Comparison of ENCODE assay signal across 32 cellular contexts in the genomic region with DNA sequence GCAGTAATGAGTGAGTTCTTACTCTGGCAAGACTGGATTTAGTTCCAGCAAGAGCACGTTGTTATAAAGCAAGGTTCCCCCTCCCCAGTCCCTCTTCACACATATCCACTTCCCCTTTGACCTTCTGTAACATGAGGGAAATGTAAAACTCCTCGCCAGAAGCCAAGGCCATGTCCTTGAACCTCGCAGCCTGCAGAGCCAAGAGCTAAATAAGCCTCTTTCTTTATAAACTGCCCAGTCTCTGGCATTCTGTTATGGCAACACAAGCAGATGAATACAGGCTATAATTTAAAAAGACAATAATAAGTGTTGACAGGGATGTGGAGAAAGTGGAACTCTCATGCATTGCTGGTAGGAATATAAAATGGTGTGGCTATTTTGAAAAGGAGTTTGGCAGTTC.
"Had no signal": no experiment of that assay in that cellular context is flagged by ENCODE, and none has a peak within 500 bp of the region (broad histone marks: within the 10 kb centered on the region; RNA-seq: fewer than 3 reads in every experiment).

No MANE protein-coding gene starts in this region.

- FAIRE-seq: colon, TTC549 had no signal

- H3K9me3 ChIP-seq: body of pancreas, gastrocnemius medialis had no signal

- ATAC-seq: activated CD4-positive, CD25-positive, alpha-beta regulatory T cell treated with anti-CD3 and anti-CD28 coated beads, Interleukin-2, amount 50 U/mL, for 24 hours; activated CD8-positive, alpha-beta T cell treated with anti-CD3 and anti-CD28 coated beads for 36 hours; activated naive CD8-positive, alpha-beta T cell treated with anti-CD3 and anti-CD28 coated beads, Interleukin-2, amount 50 U/mL, for 24 hours; body of pancreas; effector memory CD8-positive, alpha-beta T cell; foreskin keratinocyte; gastrocnemius medialis; heart left ventricle had no signal

- DNase-seq: activated B cell treated with CpG ODN at 0.5 μM for 24 hours; activated CD4-positive, alpha-beta T cell treated with anti-CD3 and anti-CD28 coated beads for 48 hours; activated CD4-positive, alpha-beta T cell treated with anti-CD3 and anti-CD28 coated beads, Interleukin-2, amount 50 U/mL, for 1 hour; activated CD4-positive, alpha-beta T cell treated with anti-CD3 and anti-CD28 coated beads, Interleukin-2, amount 50 U/mL, for 48 hours; activated CD8-positive, alpha-beta memory T cell treated with anti-CD3 and anti-CD28 coated beads for 24 hours; activated CD8-positive, alpha-beta T cell treated with anti-CD3 and anti-CD28 coated beads for 36 hours; activated gamma-delta T cell; activated naive CD4-positive, alpha-beta T cell; activated naive CD4-positive, alpha-beta T cell treated with anti-CD3 and anti-CD28 coated beads, Interleukin-2, amount 50 U/mL, for 16 hours; activated naive CD8-positive, alpha-beta T cell treated with anti-CD3 and anti-CD28 coated beads for 36 hours; activated naive CD8-positive, alpha-beta T cell treated with anti-CD3 and anti-CD28 coated beads, Interleukin-2, amount 50 U/mL, for 24 hours; activated T-cell treated with anti-CD3 and anti-CD28 coated beads, Interleukin-2, amount 50 U/mL, for 48 hours; adrenal gland; amygdala; aorta; body of pancreas; caudate nucleus; cortex of kidney; dermis blood vessel endothelial cell; effector CD4-positive, alpha-beta T cell; effector memory CD8-positive, alpha-beta T cell; erythroblast; foreskin keratinocyte; gastrocnemius medialis; glutamatergic neuron; heart left ventricle; T-helper 2 cell had no signal

- H3K36me3 ChIP-seq: adrenal gland had no signal

- H3K4me3 Mint-ChIP-seq: activated B cell treated with CpG ODN at 0.5 μM for 24 hours; activated CD8-positive, alpha-beta T cell treated with anti-CD3 and anti-CD28 coated beads for 36 hours; activated naive CD8-positive, alpha-beta T cell treated with anti-CD3 and anti-CD28 coated beads for 36 hours; activated naive CD8-positive, alpha-beta T cell treated with anti-CD3 and anti-CD28 coated beads, Interleukin-2, amount 50 U/mL, for 24 hours; effector memory CD8-positive, alpha-beta T cell had no signal

- H3K27ac ChIP-seq: adrenal gland, body of pancreas, esophagus muscularis mucosa, foreskin keratinocyte, gastrocnemius medialis, heart left ventricle, VCaP had no signal

- H3K27ac Mint-ChIP-seq: activated B cell treated with CpG ODN at 0.5 μM for 24 hours; activated CD8-positive, alpha-beta T cell treated with anti-CD3 and anti-CD28 coated beads for 36 hours; activated naive CD8-positive, alpha-beta T cell treated with anti-CD3 and anti-CD28 coated beads, Interleukin-2, amount 50 U/mL, for 24 hours; effector memory CD8-positive, alpha-beta T cell had no signal

- H3K4me3 ChIP-seq: adrenal gland, body of pancreas, esophagus muscularis mucosa, gastrocnemius medialis, heart left ventricle had no signal

- H3K27me3 Mint-ChIP-seq: activated B cell treated with CpG ODN at 0.5 μM for 24 hours; activated CD8-positive, alpha-beta T cell treated with anti-CD3 and anti-CD28 coated beads for 36 hours; activated naive CD8-positive, alpha-beta T cell treated with anti-CD3 and anti-CD28 coated beads for 36 hours; activated naive CD8-positive, alpha-beta T cell treated with anti-CD3 and anti-CD28 coated beads, Interleukin-2, amount 50 U/mL, for 24 hours; effector memory CD8-positive, alpha-beta T cell had no signal

- H3K4me1 ChIP-seq: adrenal gland, esophagus muscularis mucosa, gastrocnemius medialis, heart left ventricle had no signal

- H3K27me3 ChIP-seq: adrenal gland, body of pancreas, esophagus muscularis mucosa, foreskin keratinocyte, gastrocnemius medialis, heart left ventricle had no signal
